In the genomic region with DNA sequence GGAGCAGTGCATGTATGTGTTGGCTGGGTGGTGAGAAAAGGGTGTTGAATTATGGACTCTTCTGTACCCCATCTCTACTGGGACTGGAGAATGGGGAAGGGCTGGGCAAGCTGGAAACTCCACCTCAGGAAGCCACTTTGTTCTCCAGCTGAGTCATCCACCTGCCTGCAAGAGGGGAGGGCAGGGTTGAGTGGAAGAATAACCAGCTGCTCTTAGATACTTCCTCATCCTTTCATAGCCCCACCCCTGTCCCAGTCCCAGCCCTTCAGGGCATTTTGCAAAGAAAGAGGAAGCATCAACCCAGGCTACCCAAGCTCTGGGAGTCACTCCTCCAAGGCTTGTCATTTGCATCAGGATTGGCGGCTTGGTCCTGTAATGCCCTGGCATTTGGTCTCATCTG, we compare ENCODE assay signal across 8 cellular contexts. TPM values are rescaled to one million over a fixed set of nuclear protein-coding genes. Genes with fewer than 3 reads are reported as not detected.
DNase-seq lines count a peak whose midpoint lies in the region; ATAC-seq and TF ChIP-seq lines count a peak whose summit lies in the region.

No MANE protein-coding gene starts in this region.

- H3K27me3 ChIP-seq in BLaER1 treated with 17β-estradiol and CSF1 and Interleukin-3, amounts not matched to agents 10 nM and 100 nM: no peaks in the 10 kb centered on the region
- no peaks in the 10 kb centered on the region for H3K27me3 ChIP-seq in PC-3 (ENCODE audit: low read length)

- H3K4me3 Mint-ChIP-seq in stimulated activated naive B cell treated with anti-CD40 and anti-IgM and Interleukin-4, amounts not matched to agents 10 μg/mL and 1 μg/mL and 100 μg/mL, for 72 hours: peak overlapping the region in 1 of 2 donors; percentile 5
- no peak overlapping the region for H3K4me3 Mint-ChIP-seq in progenitor cell of endocrine pancreas (ENCODE audit: low read depth)

- no peaks in the 10 kb centered on the region for H3K9me3 Mint-ChIP-seq in stimulated activated naive B cell treated with anti-CD40 and anti-IgM and Interleukin-4, amounts not matched to agents 10 μg/mL and 1 μg/mL and 100 μg/mL, for 72 hours
- H3K9me3 Mint-ChIP-seq in progenitor cell of endocrine pancreas (ENCODE audit: low read depth): no peaks in the 10 kb centered on the region

- POLR2A ChIA-PET in PC-3 (lab: Charles Lee; ENCODE audit: unreplicated experiment): no interaction called here

- H3K27ac Mint-ChIP-seq in stimulated activated naive B cell treated with anti-CD40 and anti-IgM and Interleukin-4, amounts not matched to agents 10 μg/mL and 1 μg/mL and 100 μg/mL, for 72 hours: peak overlapping the region; percentile 56
- no peak overlapping the region for H3K27ac Mint-ChIP-seq in progenitor cell of endocrine pancreas

- intact Hi-C loops in PC-3 (cut with micrococcal nuclease): no loop called here
- intact Hi-C loops in Right ventricle myocardium superior (cut with DNase I): no loop called here

- H3K4me3 ChIP-seq in BLaER1 treated with 17β-estradiol and CSF1 and Interleukin-3, amounts not matched to agents 10 nM and 100 nM: no peak overlapping the region
- no peak overlapping the region for H3K4me3 ChIP-seq in PC-3 (ENCODE audit: low read length)

- peaks cover 0 to 44% (median 0%) of the 10 kb centered on the region in 11 experiments; a peak in 3 of 22 replicates for H4K20me1 ChIP-seq in BLaER1 treated with 17β-estradiol and CSF1 and Interleukin-3, amounts not matched to agents 10 nM and 100 nM
- H4K20me1 ChIP-seq in PC-3 (ENCODE audit: low read length): no peaks in the 10 kb centered on the region

- H3K79me2 ChIP-seq in PC-3 (ENCODE audit: low read length): no peaks in the 10 kb centered on the region

- H3K27ac ChIP-seq in BLaER1 treated with 17β-estradiol and CSF1 and Interleukin-3, amounts not matched to agents 10 nM and 100 nM: peak overlapping the region in 1 of 11 experiments; percentile 17; a peak in 2 of 22 replicates
- H3K27ac ChIP-seq in PC-3 (ENCODE audit: low read length): 0 out of 2 replicates have a peak overlapping the region, but pooled peaks have one; percentile 15

- H3K27me3 Mint-ChIP-seq in stimulated activated naive B cell treated with anti-CD40 and anti-IgM and Interleukin-4, amounts not matched to agents 10 μg/mL and 1 μg/mL and 100 μg/mL, for 72 hours: no peaks in the 10 kb centered on the region
- no peaks in the 10 kb centered on the region for H3K27me3 Mint-ChIP-seq in progenitor cell of endocrine pancreas

- BruUV-seq in PC-3 (replicated peaks; lab: Mats Ljungman, UMichigan): no TSS peak

- no peak overlapping the region for H2AFZ ChIP-seq in PC-3 (ENCODE audit: low read length)

- ATAC-seq in GM18868 (IDR thresholded peaks at IDR 0.05; ENCODE audit: unreplicated experiment): peak; percentile 67
- ATAC-seq in HG03095 (IDR thresholded peaks at IDR 0.05; ENCODE audit: unreplicated experiment): peak; percentile 72
- peak; percentile 97 for ATAC-seq in PC-3
- peak; percentile 81 for ATAC-seq in Right ventricle myocardium superior (ENCODE audit: poor library complexity)
- ATAC-seq in stimulated activated naive B cell treated with anti-CD40 and anti-IgM and Interleukin-4, amounts not matched to agents 10 μg/mL and 1 μg/mL and 100 μg/mL, for 72 hours (replicated peaks): peak; percentile 98 to 99

- TF ChIP-seq CTCF in PC-3 (conservative IDR thresholded peaks at IDR 0.05; ENCODE audit: low read depth, low read length) (no peak), progenitor cell of endocrine pancreas (IDR thresholded peaks at IDR 0.05; ENCODE audit: unreplicated experiment) (no peak)

- H3K4me1 ChIP-seq in BLaER1 treated with 17β-estradiol and CSF1 and Interleukin-3, amounts not matched to agents 10 nM and 100 nM: peaks cover 15 to 42% (median 16%) of the 10 kb centered on the region in 10 experiments; a peak in 19 of 20 replicates
- H3K4me1 ChIP-seq in PC-3 (ENCODE audit: insufficient read depth, low read length): peaks cover 30% of the 10 kb centered on the region

- CTCF ChIA-PET in PC-3 (lab: Charles Lee): no interaction called here

- H3K36me3 Mint-ChIP-seq in stimulated activated naive B cell treated with anti-CD40 and anti-IgM and Interleukin-4, amounts not matched to agents 10 μg/mL and 1 μg/mL and 100 μg/mL, for 72 hours: peaks cover 17 to 46% of the 10 kb centered on the region in 2 donors
- peaks cover 19% of the 10 kb centered on the region for H3K36me3 Mint-ChIP-seq in progenitor cell of endocrine pancreas (ENCODE audit: insufficient read depth)

- DNase-seq in PC-3 (peak; percentile 89), Right ventricle myocardium superior (peak; percentile 63), progenitor cell of endocrine pancreas (ENCODE audit: low spot score, unreplicated experiment) (no peak)
- peak; percentile 57 for DNase-seq in stimulated activated naive B cell treated with anti-CD40 and anti-IgM and Interleukin-4, amounts not matched to agents 10 μg/mL and 1 μg/mL and 100 μg/mL, for 72 hours
- DNase-seq in activated naive CD4-positive, alpha-beta T cell treated with Interleukin-2 at 50 U/mL for 16 hours: no peak

- peaks cover 42 to 89% (median 68%) of the 10 kb centered on the region in 11 experiments for H3K36me3 ChIP-seq in BLaER1 treated with 17β-estradiol and CSF1 and Interleukin-3, amounts not matched to agents 10 nM and 100 nM
- peaks cover 5% of the 10 kb centered on the region; the same call in 1 of the 2 replicates for H3K36me3 ChIP-seq in PC-3 (ENCODE audit: low read depth, low read length)

- no peak overlapping the region for H3K9ac ChIP-seq in BLaER1 treated with 17β-estradiol and CSF1 and Interleukin-3, amounts not matched to agents 10 nM and 100 nM
- H3K9ac ChIP-seq in PC-3 (ENCODE audit: low read length): no peak overlapping the region

- H3K4me1 Mint-ChIP-seq in stimulated activated naive B cell treated with anti-CD40 and anti-IgM and Interleukin-4, amounts not matched to agents 10 μg/mL and 1 μg/mL and 100 μg/mL, for 72 hours: peaks cover 23 to 37% of the 10 kb centered on the region in 2 donors
- peaks cover 11% of the 10 kb centered on the region for H3K4me1 Mint-ChIP-seq in progenitor cell of endocrine pancreas (ENCODE audit: low read depth)

- no peaks in the 10 kb centered on the region for H3K9me2 ChIP-seq in PC-3 (replicated peaks; ENCODE audit: low read length)

- H3F3A ChIP-seq in PC-3 (ENCODE audit: low read length, unreplicated experiment): no peaks in the 10 kb centered on the region

- H3K9me3 ChIP-seq in BLaER1 treated with 17β-estradiol and CSF1 and Interleukin-3, amounts not matched to agents 10 nM and 100 nM (replicated peaks in 1 of 11): no peaks in the 10 kb centered on the region
- H3K9me3 ChIP-seq in PC-3 (ENCODE audit: low read length): no peaks in the 10 kb centered on the region

- peak overlapping the region; percentile 17 to 72 (median 51); a peak in 21 of 22 replicates for H3K4me2 ChIP-seq in BLaER1 treated with 17β-estradiol and CSF1 and Interleukin-3, amounts not matched to agents 10 nM and 100 nM
- H3K4me2 ChIP-seq in PC-3 (ENCODE audit: low read length): peak overlapping the region; percentile 17; the same call in 1 of the 2 replicates

RNA-seq across cellular contexts. Expression of gene RAB11A, which starts 33.1 kb away (rescaled TPM):
- 123 and 171 TPM in 2 replicates for total RNA-seq in PC-3 (2014; rRNA removed)
- 142 TPM for total RNA-seq in Right ventricle myocardium superior
- total RNA-seq in progenitor cell of endocrine pancreas: 220 and 234 TPM in 2 replicates

Comparison
In these comparisons a context has a peak if more than half of its experiments do, and no peak if none do; other contexts are left out.
1. DNase-seq: peak in PC-3 (single experiment), Right ventricle myocardium superior (single experiment) and stimulated activated naive B cell treated with anti-CD40 and anti-IgM and Interleukin-4, amounts not matched to agents 10 μg/mL and 1 μg/mL and 100 μg/mL, for 72 hours (single experiment); none in progenitor cell of endocrine pancreas (single experiment) and activated naive CD4-positive, alpha-beta T cell treated with Interleukin-2 at 50 U/mL for 16 hours (single experiment).
2. Peak in every context shown above with its lines, with median percentiles within 50 percentile points of each other: ATAC-seq.